In the genomic region with DNA sequence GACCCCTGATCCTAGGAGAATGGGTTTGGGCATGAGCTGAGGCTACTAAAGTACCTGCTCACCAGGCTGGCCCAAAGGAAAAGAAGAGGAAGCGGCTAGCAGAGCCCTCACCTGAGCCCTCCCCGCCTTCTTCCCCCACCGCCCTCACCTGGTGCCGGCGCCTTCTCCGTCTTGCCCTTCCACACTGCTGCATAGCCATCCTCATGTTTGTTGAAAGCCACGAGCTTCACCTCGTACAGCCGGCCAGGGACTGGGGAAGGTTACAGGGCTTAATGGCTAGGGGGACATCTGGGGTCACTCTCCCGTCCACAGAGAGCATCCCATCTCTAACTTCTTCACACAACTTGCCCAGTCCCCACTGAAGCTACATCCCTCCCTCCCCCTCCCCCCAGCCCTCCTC, we compare ENCODE assay signal across 1 cellular context.
TF ChIP-seq lines count a peak whose summit lies in the region.

No MANE protein-coding gene starts in this region.

TF ChIP-seq in HepG2, 621 proteins besides CTCF, POLR2A, EP300 and RAD21 (continued from another document):
- TF ChIP-seq, protein P1, sequence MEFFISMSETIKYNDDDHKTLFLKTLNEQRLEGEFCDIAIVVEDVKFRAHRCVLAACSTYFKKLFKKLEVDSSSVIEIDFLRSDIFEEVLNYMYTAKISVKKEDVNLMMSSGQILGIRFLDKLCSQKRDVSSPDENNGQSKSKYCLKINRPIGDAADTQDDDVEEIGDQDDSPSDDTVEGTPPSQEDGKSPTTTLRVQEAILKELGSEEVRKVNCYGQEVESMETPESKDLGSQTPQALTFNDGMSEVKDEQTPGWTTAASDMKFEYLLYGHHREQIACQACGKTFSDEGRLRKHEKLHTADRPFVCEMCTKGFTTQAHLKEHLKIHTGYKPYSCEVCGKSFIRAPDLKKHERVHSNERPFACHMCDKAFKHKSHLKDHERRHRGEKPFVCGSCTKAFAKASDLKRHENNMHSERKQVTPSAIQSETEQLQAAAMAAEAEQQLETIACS (CRISPR knock-in tag; IDR thresholded peaks at IDR 0.05), result no peak
- TF ChIP-seq, protein P2, sequence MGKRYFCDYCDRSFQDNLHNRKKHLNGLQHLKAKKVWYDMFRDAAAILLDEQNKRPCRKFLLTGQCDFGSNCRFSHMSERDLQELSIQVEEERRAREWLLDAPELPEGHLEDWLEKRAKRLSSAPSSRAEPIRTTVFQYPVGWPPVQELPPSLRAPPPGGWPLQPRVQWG (CRISPR knock-in tag; IDR thresholded peaks at IDR 0.05; ENCODE audit: borderline replicate concordance, low read depth), result no peak
- TF ChIP-seq, protein P3, sequence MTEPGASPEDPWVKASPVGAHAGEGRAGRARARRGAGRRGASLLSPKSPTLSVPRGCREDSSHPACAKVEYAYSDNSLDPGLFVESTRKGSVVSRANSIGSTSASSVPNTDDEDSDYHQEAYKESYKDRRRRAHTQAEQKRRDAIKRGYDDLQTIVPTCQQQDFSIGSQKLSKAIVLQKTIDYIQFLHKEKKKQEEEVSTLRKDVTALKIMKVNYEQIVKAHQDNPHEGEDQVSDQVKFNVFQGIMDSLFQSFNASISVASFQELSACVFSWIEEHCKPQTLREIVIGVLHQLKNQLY (CRISPR knock-in tag; IDR thresholded peaks at IDR 0.05), result no peak
- TF ChIP-seq KAT7 (CRISPR knock-in tag; IDR thresholded peaks at IDR 0.05; ENCODE audit: borderline replicate concordance) (no peak), RFXAP (CRISPR knock-in tag; IDR thresholded peaks at IDR 0.05; ENCODE audit: borderline replicate concordance) (no peak)
TF ChIP-seq in HepG2: peak in this region for 0.
